In genomic region chr7:2438775-2439174, GRCh38 we compare ENCODE assay signal across 22 cellular contexts. TPM values are rescaled to one million over a fixed set of nuclear protein-coding genes. Genes with fewer than 3 reads are reported as not detected.
DNase-seq lines count a peak whose midpoint lies in the region; ATAC-seq and TF ChIP-seq lines count a peak whose summit lies in the region.
"Had no signal": no experiment of that assay in that cellular context is flagged by ENCODE, and none has a peak within 500 bp of the region (broad histone marks: within the 10 kb centered on the region; RNA-seq: fewer than 3 reads in every experiment).

No MANE protein-coding gene starts in this region.

- CTCF ChIA-PET in MCF 10A (lab: Yijun Ruan, JAX), result interaction anchor here (0.6 to 1.5 kb wide), 3 partner anchors 11 to 122 kb away, joined by 3 to 4 read pairs (median 4); no protein-coding TSS in a partner anchor
- CTCF ChIA-PET in mammary epithelial cell (lab: Charles Lee; ENCODE audit: low non-redundant PET), result no interaction called here

- H4K20me1 ChIP-seq in mammary epithelial cell (ENCODE audit: insufficient read depth, low read length), result no peaks in the 10 kb centered on the region

- no peaks in the 10 kb centered on the region for H3K4me1 ChIP-seq in mammary epithelial cell (ENCODE audit: insufficient read depth, low read length)
- H3K4me1 ChIP-seq: SJSA1 had no signal

- TF ChIP-seq CTCF in MCF 10A (IDR thresholded peaks at IDR 0.05; ENCODE audit: unreplicated experiment), result no peak
- TF ChIP-seq CTCF in mammary epithelial cell (conservative IDR thresholded peaks at IDR 0.05 in 1 of 2, IDR thresholded peaks at IDR 0.05 in 1 of 2; ENCODE audit: extremely low read depth in 1 of 2, insufficient read depth in 1 of 2, low read depth in 1 of 2, low read length in 2 of 2), result no peak

- no peaks in the 10 kb centered on the region for H3K36me3 ChIP-seq in mammary epithelial cell (ENCODE audit: insufficient read depth, low read length)
- H3K36me3 ChIP-seq in H7 (replicated peaks; ENCODE audit: control insufficient read depth, insufficient read depth, low read length), result peaks cover 2% of the 10 kb centered on the region

- no peak overlapping the region for H3K9ac ChIP-seq in mammary epithelial cell (ENCODE audit: insufficient read depth, low read length)

- in situ Hi-C loops in mammary epithelial cell (cut with MboI; ENCODE audit: low sequenced_read_pairs in 2 of 2), result no loop called here

- H3K4me2 ChIP-seq in mammary epithelial cell (ENCODE audit: insufficient read depth, low read depth, low read length), result no peak overlapping the region

- ATAC-seq in stimulated activated effector memory CD8-positive, alpha-beta T cell treated with anti-CD3 and anti-CD28 coated beads, Interleukin-12 subunit alpha, Interleukin-12 subunit beta, amount 100 ng/mL, for 72 hours, result no peak
- no peak for ATAC-seq in stimulated activated naive CD8-positive, alpha-beta T cell treated with anti-CD3 and anti-CD28 coated beads, Interleukin-15, amount 100 ng/mL, for 72 hours
- ATAC-seq: K562 had no signal

- WGBS in mammary epithelial cell (ENCODE audit: low coverage, missing lambda C conversion rate), result 99% methylated on average over 11 of the region's 13 CpGs

- H3K79me2 ChIP-seq in mammary epithelial cell (ENCODE audit: insufficient read depth, low read length), result no peaks in the 10 kb centered on the region

- H3K36me3 Mint-ChIP-seq in MCF 10A (ENCODE audit: insufficient read depth, unreplicated experiment), result peaks cover 17% of the 10 kb centered on the region
- H3K36me3 Mint-ChIP-seq in stimulated activated effector memory CD8-positive, alpha-beta T cell treated with anti-CD3 and anti-CD28 coated beads, Interleukin-12 subunit alpha, Interleukin-12 subunit beta, amount 100 ng/mL, for 72 hours, result peaks cover 23% of the 10 kb centered on the region

- POLR2A ChIA-PET in MCF 10A (lab: Yijun Ruan, JAX), result no interaction called here

- H2AFZ ChIP-seq in mammary epithelial cell (ENCODE audit: low read depth, low read length), result no peak overlapping the region

- H3K27ac Mint-ChIP-seq in MCF 10A (ENCODE audit: low read depth, unreplicated experiment), result peak overlapping the region; percentile 7
- peak overlapping the region; percentile 23 for H3K27ac Mint-ChIP-seq in stimulated activated effector memory CD8-positive, alpha-beta T cell treated with anti-CD3 and anti-CD28 coated beads, Interleukin-12 subunit alpha, Interleukin-12 subunit beta, amount 100 ng/mL, for 72 hours
- no peak overlapping the region for H3K27ac Mint-ChIP-seq in stimulated activated naive CD8-positive, alpha-beta T cell treated with anti-CD3 and anti-CD28 coated beads, Interleukin-15, amount 100 ng/mL, for 72 hours
- H3K27ac Mint-ChIP-seq: CD4-positive, CD25-positive, alpha-beta regulatory T cell had no signal

- H3K27ac ChIP-seq in mammary epithelial cell (ENCODE audit: insufficient read depth, low read depth, low read length), result no peak overlapping the region
- H3K27ac ChIP-seq: SJSA1 had no signal

- H3K9me3 ChIP-seq in mammary epithelial cell (replicated peaks; ENCODE audit: insufficient read depth, low read length), result no peaks in the 10 kb centered on the region
- H3K9me3 ChIP-seq: SJSA1 had no signal

- H3K4me3 ChIP-seq in mammary epithelial cell (replicated peaks in 1 of 3; ENCODE audit: insufficient read depth in 1 of 3, low read depth in 2 of 3, low read length in 3 of 3), result no peak overlapping the region
- H3K4me3 ChIP-seq in H7 (ENCODE audit: insufficient read depth, low read depth, low read length), result no peak overlapping the region
- H3K4me3 ChIP-seq: K562, SJSA1 had no signal

- H3K27me3 Mint-ChIP-seq in MCF 10A (ENCODE audit: insufficient read depth, unreplicated experiment), result no peaks in the 10 kb centered on the region
- H3K27me3 Mint-ChIP-seq in stimulated activated naive CD8-positive, alpha-beta T cell treated with anti-CD3 and anti-CD28 coated beads, Interleukin-15, amount 100 ng/mL, for 72 hours, result no peaks in the 10 kb centered on the region
- H3K27me3 Mint-ChIP-seq: CD4-positive, CD25-positive, alpha-beta regulatory T cell had no signal

- no peak for DNase-seq in MCF 10A (ENCODE audit: unreplicated experiment)
- DNase-seq in mammary epithelial cell, result no peak
- peak; percentile 64 for DNase-seq in H7
- DNase-seq in iPS-NIHi7 (ENCODE audit: extremely low spot score), result peak; percentile 16
- DNase-seq in stimulated activated effector memory CD8-positive, alpha-beta T cell treated with anti-CD3 and anti-CD28 coated beads, Interleukin-12 subunit alpha, Interleukin-12 subunit beta, amount 100 ng/mL, for 72 hours (ENCODE audit: low spot score in 2 of 2), result no peak
- no peak for DNase-seq in medulla oblongata (ENCODE audit: extremely low spot score)
- DNase-seq in stimulated activated naive CD8-positive, alpha-beta T cell treated with anti-CD3 and anti-CD28 coated beads, Interleukin-15, amount 100 ng/mL, for 72 hours, result no peak
- no peak for DNase-seq in HCEC 1CT
- DNase-seq: 8988T; CD4-positive, CD25-positive, alpha-beta regulatory T cell; COR-L47; DMS153; GDM1; NCI-H1105; NCI-H2107; NCI-H510A treated with DMSO at 0.1 percent for 48 hours; NCI-H774; RPMI8226 had no signal

- H3K27me3 ChIP-seq in mammary epithelial cell (ENCODE audit: insufficient read depth, low read length) (no peaks in the 10 kb centered on the region), H7 (ENCODE audit: control insufficient read depth, insufficient read depth, low read length) (no peaks in the 10 kb centered on the region)
- H3K27me3 ChIP-seq: SJSA1 had no signal

- dilution Hi-C loops in mammary epithelial cell (cut with HindIII; ENCODE audit: low sequenced_read_pairs), result loop anchor here (5.0 to 10.0 kb wide), 5 partner anchors 44 to 664 kb away; no protein-coding TSS in a partner anchor

- peaks cover 22% of the 10 kb centered on the region for H3K4me1 Mint-ChIP-seq in MCF 10A (ENCODE audit: insufficient read depth, unreplicated experiment)
- peaks cover 20% of the 10 kb centered on the region for H3K4me1 Mint-ChIP-seq in stimulated activated effector memory CD8-positive, alpha-beta T cell treated with anti-CD3 and anti-CD28 coated beads, Interleukin-12 subunit alpha, Interleukin-12 subunit beta, amount 100 ng/mL, for 72 hours
- H3K4me1 Mint-ChIP-seq in stimulated activated naive CD8-positive, alpha-beta T cell treated with anti-CD3 and anti-CD28 coated beads, Interleukin-15, amount 100 ng/mL, for 72 hours, result no peaks in the 10 kb centered on the region

- intact Hi-C loops in MCF 10A (cut with micrococcal nuclease), result loop anchor here (2.0 kb wide), 1 partner anchor 36 kb away; the partner anchor contains the start of gene CHST12
- intact Hi-C loops in mammary epithelial cell (cut with micrococcal nuclease), result no loop called here

- no peaks in the 10 kb centered on the region for H3K9me3 Mint-ChIP-seq in MCF 10A (ENCODE audit: unreplicated experiment)
- H3K9me3 Mint-ChIP-seq in stimulated activated effector memory CD8-positive, alpha-beta T cell treated with anti-CD3 and anti-CD28 coated beads, Interleukin-12 subunit alpha, Interleukin-12 subunit beta, amount 100 ng/mL, for 72 hours, result no peaks in the 10 kb centered on the region
- H3K9me3 Mint-ChIP-seq in stimulated activated naive CD8-positive, alpha-beta T cell treated with anti-CD3 and anti-CD28 coated beads, Interleukin-15, amount 100 ng/mL, for 72 hours, result no peaks in the 10 kb centered on the region
- H3K9me3 Mint-ChIP-seq: CD4-positive, CD25-positive, alpha-beta regulatory T cell had no signal

- H3K4me3 Mint-ChIP-seq in MCF 10A (ENCODE audit: unreplicated experiment), result peak overlapping the region; percentile 28
- no peak overlapping the region for H3K4me3 Mint-ChIP-seq in stimulated activated effector memory CD8-positive, alpha-beta T cell treated with anti-CD3 and anti-CD28 coated beads, Interleukin-12 subunit alpha, Interleukin-12 subunit beta, amount 100 ng/mL, for 72 hours
- no peak overlapping the region for H3K4me3 Mint-ChIP-seq in stimulated activated naive CD8-positive, alpha-beta T cell treated with anti-CD3 and anti-CD28 coated beads, Interleukin-15, amount 100 ng/mL, for 72 hours
- H3K4me3 Mint-ChIP-seq: CD4-positive, CD25-positive, alpha-beta regulatory T cell had no signal

- BruUV-seq in MCF 10A (replicated peaks; lab: Mats Ljungman, UMichigan), result no TSS peak
- no TSS peak for BruUV-seq in mammary epithelial cell (replicated peaks; lab: Mats Ljungman, UMichigan)

RNA-seq across cellular contexts. Expression of gene CHST12, which starts 35.4 kb away (rescaled TPM):
- total RNA-seq in MCF 10A (2022), result 9.8 and 9.9 TPM in 2 replicates
- total RNA-seq in mammary epithelial cell, result 10 to 100 TPM in 1 of 2 donors, 1 to 10 TPM in 1; 3.2 to 10.0 TPM
- polyA plus RNA-seq in mammary epithelial cell, result 10.7 TPM
- polyA minus RNA-seq in mammary epithelial cell, result 9.6 TPM
- 10.3 and 11.4 TPM in 2 replicates for total RNA-seq in H7 (2014; rRNA removed; shearing (Covaris generic))

RNA-seq across cellular contexts. Expression of gene GRIFIN, which starts 37.4 kb away (rescaled TPM):
- total RNA-seq in MCF 10A (2022) (not detected in 2 replicates), mammary epithelial cell (not detected)
- polyA plus RNA-seq in mammary epithelial cell, result not detected
- not detected for polyA minus RNA-seq in mammary epithelial cell
- total RNA-seq in H7 (2014; rRNA removed; shearing (Covaris generic)), result not detected in 2 replicates
- total RNA-seq: CD4-positive, CD25-positive, alpha-beta regulatory T cell; Daoy; K562; SJSA1 had no signal
- polyA plus RNA-seq: AG04450; CD4-positive, CD25-positive, alpha-beta regulatory T cell; K562 had no signal

Comparison
In these comparisons a context has a peak if more than half of its experiments do, and no peak if none do; other contexts are left out.
1. DNase-seq: peak in H7 (single experiment) and iPS-NIHi7 (single experiment); none in MCF 10A (single experiment), mammary epithelial cell (single experiment), stimulated activated effector memory CD8-positive, alpha-beta T cell treated with anti-CD3 and anti-CD28 coated beads, Interleukin-12 subunit alpha, Interleukin-12 subunit beta, amount 100 ng/mL, for 72 hours (0 of 2), medulla oblongata (single experiment), stimulated activated naive CD8-positive, alpha-beta T cell treated with anti-CD3 and anti-CD28 coated beads, Interleukin-15, amount 100 ng/mL, for 72 hours (0 of 2) and HCEC 1CT (single experiment).
2. H3K27ac Mint-ChIP-seq: peak in MCF 10A (single experiment) and stimulated activated effector memory CD8-positive, alpha-beta T cell treated with anti-CD3 and anti-CD28 coated beads, Interleukin-12 subunit alpha, Interleukin-12 subunit beta, amount 100 ng/mL, for 72 hours (single experiment); none in stimulated activated naive CD8-positive, alpha-beta T cell treated with anti-CD3 and anti-CD28 coated beads, Interleukin-15, amount 100 ng/mL, for 72 hours (0 of 2).